11 cellular contexts compared by ENCODE assay signal in genomic region chr5:96733771-96734498, GRCh38.
DNase-seq lines count a peak whose midpoint lies in the region; ATAC-seq and TF ChIP-seq lines count a peak whose summit lies in the region.
"Had no signal": no experiment of that assay in that cellular context is flagged by ENCODE, and none has a peak within 500 bp of the region (broad histone marks: within the 10 kb centered on the region; RNA-seq: fewer than 3 reads in every experiment).

No MANE protein-coding gene starts in this region.

- H3K36me3 Mint-ChIP-seq in natural killer cell, result no peaks in the 10 kb centered on the region

- H3K27me3 Mint-ChIP-seq in natural killer cell (ENCODE audit: low read depth in 2 of 2), result no peaks in the 10 kb centered on the region
- H3K27me3 Mint-ChIP-seq: activated CD4-positive, alpha-beta T cell treated with anti-CD3 and anti-CD28 coated beads for 36 hours had no signal

- no peak overlapping the region for H3K4me3 Mint-ChIP-seq in natural killer cell
- H3K4me3 Mint-ChIP-seq: activated CD4-positive, alpha-beta T cell treated with anti-CD3 and anti-CD28 coated beads for 36 hours had no signal

- DNase-seq in DMS 273 treated with DMSO at 0.1 percent for 48 hours (lab: John Stamatoyannopoulos, UW) (peak; percentile 74), NCI-H2171 (lab: John Stamatoyannopoulos, UW) (peak; percentile 42), cerebellum (ENCODE audit: low spot score) (peak; percentile 41), natural killer cell (no peak), SKM-1 (lab: John Stamatoyannopoulos, UW; ENCODE audit: unreplicated experiment) (no peak), NCI-H187 treated with DMSO at 0.1 percent for 48 hours (lab: John Stamatoyannopoulos, UW) (no peak)
- DNase-seq: activated CD4-positive, alpha-beta T cell treated with anti-CD3 and anti-CD28 coated beads for 36 hours; DMS79 treated with DMSO at 0.1 percent for 48 hours; head of caudate nucleus had no signal

- peak overlapping the region; percentile 5 to 61 for H3K27ac Mint-ChIP-seq in natural killer cell
- H3K27ac Mint-ChIP-seq: activated CD4-positive, alpha-beta T cell treated with anti-CD3 and anti-CD28 coated beads for 36 hours had no signal

- TF ChIP-seq CTCF in natural killer cell (IDR thresholded peaks at IDR 0.05), result no peak

- peaks cover 19 to 25% of the 10 kb centered on the region in 2 donors for H3K4me1 Mint-ChIP-seq in natural killer cell

- intact Hi-C loops in natural killer cell (cut with micrococcal nuclease), result no loop called here

- H3K9me3 Mint-ChIP-seq in natural killer cell, result no peaks in the 10 kb centered on the region

- ATAC-seq in natural killer cell (no peak), HG02763 (IDR thresholded peaks at IDR 0.05; ENCODE audit: unreplicated experiment) (no peak), HG02798 (IDR thresholded peaks at IDR 0.05; ENCODE audit: poor library complexity, unreplicated experiment) (no peak)
- ATAC-seq: activated CD4-positive, alpha-beta T cell treated with anti-CD3 and anti-CD28 coated beads for 36 hours had no signal

Comparison
In these comparisons a context has a peak if more than half of its experiments do, and no peak if none do; other contexts are left out.
1. DNase-seq: peak in DMS 273 treated with DMSO at 0.1 percent for 48 hours (single experiment), NCI-H2171 (single experiment) and cerebellum (single experiment); none in natural killer cell (single experiment), SKM-1 (single experiment) and NCI-H187 treated with DMSO at 0.1 percent for 48 hours (single experiment).